ENCODE assay signal across 32 cellular contexts in genomic region chr11:4683020-4683419, GRCh38. TPM values are rescaled to one million over a fixed set of nuclear protein-coding genes. Genes with fewer than 3 reads are reported as not detected.
DNase-seq lines count a peak whose midpoint lies in the region; ATAC-seq, FAIRE-seq and TF ChIP-seq lines count a peak whose summit lies in the region.
"Had no signal": no experiment of that assay in that cellular context is flagged by ENCODE, and none has a peak within 500 bp of the region (broad histone marks: within the 10 kb centered on the region; RNA-seq: fewer than 3 reads in every experiment).

No MANE protein-coding gene starts in this region.

- no peaks in the 10 kb centered on the region for H3K27me3 ChIP-seq in SJSA1 (replicated peaks)
- H3K27me3 ChIP-seq: heart left ventricle, Peyer's patch, SJCRH30, tibial nerve had no signal

- TF ChIP-seq CTCF in fibroblast of mammary gland (conservative IDR thresholded peaks at IDR 0.05; ENCODE audit: control insufficient read depth, insufficient read depth, low read depth, low read length), result no peak
- no peak for TF ChIP-seq CTCF in D721Med (IDR thresholded peaks at IDR 0.05; ENCODE audit: insufficient read depth, missing control alignments)

- no peak overlapping the region for H3K4me3 ChIP-seq in SJSA1
- H3K4me3 ChIP-seq in fibroblast of mammary gland (ENCODE audit: control insufficient read depth, low read depth, low read length), result no peak overlapping the region
- H3K4me3 ChIP-seq: heart left ventricle, Peyer's patch, psoas muscle, SJCRH30, tibial nerve had no signal

- H3K4me1 ChIP-seq in SJSA1 (replicated peaks), result peaks cover 29% of the 10 kb centered on the region
- H3K4me1 ChIP-seq: heart left ventricle, Peyer's patch, psoas muscle, tibial nerve had no signal

- peak; percentile 69 for DNase-seq in ELR (ENCODE audit: low read depth)
- peak in 1 of 2 experiments; percentile 62 for DNase-seq in SJSA1 (ENCODE audit: low read depth in 1 of 2, low spot score in 2 of 2)
- DNase-seq in fibroblast of mammary gland (ENCODE audit: low read depth), result peak; percentile 2
- DNase-seq in stromal cell of bone marrow (ENCODE audit: low read depth), result peak; percentile 8
- DNase-seq in NCI-H524 treated with DMSO at 0.1 percent for 48 hours (lab: John Stamatoyannopoulos, UW), result no peak
- DNase-seq in D721Med (ENCODE audit: insufficient read length, low spot score), result no peak
- DNase-seq: activated CD4-positive, alpha-beta T cell treated with anti-CD3 and anti-CD28 coated beads, Interleukin-2, amount 10 ng/mL, durations not matched to agents 24 days and 14 days; activated CD8-positive, alpha-beta memory T cell treated with anti-CD3 and anti-CD28 coated beads for 24 hours; activated T-cell treated with anti-CD3 and anti-CD28 coated beads for 4 hours; aorta; Calu3; DND-41; foreskin melanocyte; heart left ventricle; MV-4-11; NCI-H1694; NCI-H446; NCI-H82; Peyer's patch; psoas muscle; SJCRH30; stimulated activated CD4-positive, alpha-beta T cell treated with anti-CD3 and anti-CD28 coated beads, Interleukin-4, amount 100 ng/mL, for 24 hours had no signal

- no peak for ATAC-seq in HG03175 (IDR thresholded peaks at IDR 0.05; ENCODE audit: unreplicated experiment)
- ATAC-seq: esophagus mucosa, heart left ventricle, HepG2, left lobe of liver, psoas muscle, WTC11 had no signal

- FAIRE-seq in D721Med (lab: Jason Lieb, UNC), result no peak
- FAIRE-seq: H1, HepG2 had no signal

- 0 out of 2 replicates have a peak, but pooled peaks cover 2% of the 10 kb centered on the region for H3K9me3 ChIP-seq in SJSA1 (replicated peaks)
- H3K9me3 ChIP-seq: heart left ventricle, Peyer's patch, psoas muscle, SJCRH30, tibial nerve had no signal

- no peaks in the 10 kb centered on the region for H3K36me3 ChIP-seq in SJSA1
- H3K36me3 ChIP-seq: heart left ventricle, Peyer's patch, SJCRH30, tibial nerve had no signal

- H3K27ac ChIP-seq in SJSA1, result peak overlapping the region; percentile 42
- H3K27ac ChIP-seq: heart left ventricle, Peyer's patch, psoas muscle, SJCRH30, tibial nerve had no signal

RNA-seq across cellular contexts. Expression of gene OR51E2, which starts 14.6 kb away (rescaled TPM):
- total RNA-seq in SJSA1 (2014; rRNA removed; shearing (Covaris generic)), result 0.09 and 0.21 TPM in 2 replicates
- total RNA-seq: activated CD4-positive, alpha-beta T cell treated with anti-CD3 and anti-CD28 coated beads, Interleukin-2, amount 10 ng/mL, durations not matched to agents 24 days and 14 days; Calu3; esophagus mucosa; H1; HepG2; left lobe of liver; LHCN-M2; SJCRH30; T-helper 1 cell treated with Interleukin-12 subunit alpha and Interleukin-12 subunit beta and Interleukin-4 antibody, amounts not matched to agents 30 ng/mL and 1 ng/mL, for 36 hours; WTC11 had no signal

RNA-seq across cellular contexts. Expression of gene MMP26, which starts 21.6 kb away (rescaled TPM):
- not detected in 2 replicates for total RNA-seq in SJSA1 (2014; rRNA removed; shearing (Covaris generic))
- total RNA-seq: activated CD4-positive, alpha-beta T cell treated with anti-CD3 and anti-CD28 coated beads, Interleukin-2, amount 10 ng/mL, durations not matched to agents 24 days and 14 days; aorta; Calu3; esophagus mucosa; H1; heart left ventricle; HepG2; left lobe of liver; LHCN-M2; omental fat pad; Peyer's patch; psoas muscle; SJCRH30; T-helper 1 cell treated with Interleukin-12 subunit alpha and Interleukin-12 subunit beta and Interleukin-4 antibody, amounts not matched to agents 30 ng/mL and 1 ng/mL, for 36 hours; tibial nerve; WTC11 had no signal

RNA-seq across cellular contexts. Expression of gene OR51E1, which starts 39.2 kb away (rescaled TPM):
- total RNA-seq in SJSA1 (2014; rRNA removed; shearing (Covaris generic)), result 0.11 and 0.13 TPM in 2 replicates
- total RNA-seq: activated CD4-positive, alpha-beta T cell treated with anti-CD3 and anti-CD28 coated beads, Interleukin-2, amount 10 ng/mL, durations not matched to agents 24 days and 14 days; Calu3; esophagus mucosa; H1; HepG2; left lobe of liver; LHCN-M2; SJCRH30; T-helper 1 cell treated with Interleukin-12 subunit alpha and Interleukin-12 subunit beta and Interleukin-4 antibody, amounts not matched to agents 30 ng/mL and 1 ng/mL, for 36 hours; WTC11 had no signal

RNA-seq across cellular contexts. Expression of gene OR51D1, which starts 45.7 kb away (rescaled TPM):
- not detected in 2 replicates for total RNA-seq in SJSA1 (2014; rRNA removed; shearing (Covaris generic))
- total RNA-seq: activated CD4-positive, alpha-beta T cell treated with anti-CD3 and anti-CD28 coated beads, Interleukin-2, amount 10 ng/mL, durations not matched to agents 24 days and 14 days; aorta; Calu3; esophagus mucosa; H1; heart left ventricle; HepG2; left lobe of liver; LHCN-M2; omental fat pad; Peyer's patch; psoas muscle; SJCRH30; T-helper 1 cell treated with Interleukin-12 subunit alpha and Interleukin-12 subunit beta and Interleukin-4 antibody, amounts not matched to agents 30 ng/mL and 1 ng/mL, for 36 hours; tibial nerve; WTC11 had no signal

Comparison
In these comparisons a context has a peak if more than half of its experiments do, and no peak if none do; other contexts are left out.
1. DNase-seq: peak in ELR (single experiment), fibroblast of mammary gland (single experiment) and stromal cell of bone marrow (single experiment); none in NCI-H524 treated with DMSO at 0.1 percent for 48 hours (single experiment) and D721Med (single experiment).